22 cellular contexts compared by ENCODE assay signal in genomic region chr14:89927466-89927865, GRCh38.
"Had no signal": no experiment of that assay in that cellular context is flagged by ENCODE, and none has a peak within 500 bp of the region (broad histone marks: within the 10 kb centered on the region; RNA-seq: fewer than 3 reads in every experiment).

No MANE protein-coding gene starts in this region.

- H3K4me3 ChIP-seq: adrenal gland, thoracic aorta had no signal

- H3K27me3 ChIP-seq: adrenal gland had no signal

- H3K36me3 ChIP-seq: adrenal gland had no signal

- H3K4me3 Mint-ChIP-seq: activated CD4-positive, alpha-beta T cell treated with anti-CD3 and anti-CD28 coated beads for 36 hours; activated naive CD4-positive, alpha-beta T cell treated with anti-CD3 and anti-CD28 coated beads for 36 hours; activated naive CD8-positive, alpha-beta T cell treated with anti-CD3 and anti-CD28 coated beads for 36 hours; brain; natural killer cell; stimulated activated effector memory CD8-positive, alpha-beta T cell treated with anti-CD3 and anti-CD28 coated beads, Interleukin-12 subunit alpha, Interleukin-12 subunit beta, amount 100 ng/mL, for 72 hours; stimulated activated naive CD8-positive, alpha-beta T cell treated with anti-CD3 and anti-CD28 coated beads, Interleukin-15, Interleukin-2, amounts not matched to agents 100 ng/mL and 50 ng/mL, for 24 hours had no signal

- H3K27me3 Mint-ChIP-seq: activated CD4-positive, alpha-beta T cell treated with anti-CD3 and anti-CD28 coated beads for 36 hours; activated naive CD8-positive, alpha-beta T cell treated with anti-CD3 and anti-CD28 coated beads for 36 hours; brain; stimulated activated naive CD8-positive, alpha-beta T cell treated with anti-CD3 and anti-CD28 coated beads, Interleukin-15, Interleukin-2, amounts not matched to agents 100 ng/mL and 50 ng/mL, for 24 hours had no signal

- H3K4me1 ChIP-seq: adrenal gland had no signal

- H3K9me3 Mint-ChIP-seq: activated naive CD4-positive, alpha-beta T cell treated with anti-CD3 and anti-CD28 coated beads for 36 hours; activated naive CD8-positive, alpha-beta T cell treated with anti-CD3 and anti-CD28 coated beads for 36 hours; brain; natural killer cell; stimulated activated effector memory CD8-positive, alpha-beta T cell treated with anti-CD3 and anti-CD28 coated beads, Interleukin-12 subunit alpha, Interleukin-12 subunit beta, amount 100 ng/mL, for 72 hours; stimulated activated naive CD8-positive, alpha-beta T cell treated with anti-CD3 and anti-CD28 coated beads, Interleukin-15, Interleukin-2, amounts not matched to agents 100 ng/mL and 50 ng/mL, for 24 hours had no signal

- H3K27ac ChIP-seq: adrenal gland, thoracic aorta had no signal

- H3K9me3 ChIP-seq: adrenal gland, thoracic aorta had no signal

- ATAC-seq: activated CD4-positive, alpha-beta T cell treated with anti-CD3 and anti-CD28 coated beads for 36 hours; natural killer cell; sciatic nerve; stimulated activated effector memory CD8-positive, alpha-beta T cell treated with anti-CD3 and anti-CD28 coated beads, Interleukin-12 subunit alpha, Interleukin-12 subunit beta, amount 100 ng/mL, for 72 hours had no signal

- H3K4me1 Mint-ChIP-seq: activated CD4-positive, alpha-beta T cell treated with anti-CD3 and anti-CD28 coated beads for 36 hours; activated naive CD8-positive, alpha-beta T cell treated with anti-CD3 and anti-CD28 coated beads for 36 hours; stimulated activated effector memory CD8-positive, alpha-beta T cell treated with anti-CD3 and anti-CD28 coated beads, Interleukin-12 subunit alpha, Interleukin-12 subunit beta, amount 100 ng/mL, for 72 hours had no signal

- DNase-seq: activated CD4-positive, alpha-beta T cell treated with anti-CD3 and anti-CD28 coated beads for 36 hours; activated CD4-positive, alpha-beta T cell treated with anti-CD3 and anti-CD28 coated beads, Interleukin-2, amount 50 U/mL, for 4 hours; activated CD4-positive, CD25-positive, alpha-beta regulatory T cell; activated effector memory CD4-positive, alpha-beta T cell treated with Interleukin-2 at 50 U/mL for 16 hours; activated naive CD4-positive, alpha-beta T cell treated with anti-CD3 and anti-CD28 coated beads for 36 hours; activated naive CD8-positive, alpha-beta T cell treated with anti-CD3 and anti-CD28 coated beads for 36 hours; adrenal gland; aorta; cortex of kidney; effector CD4-positive, alpha-beta T cell; kidney; mesendoderm; natural killer cell; small intestine; stimulated activated CD4-positive, alpha-beta T cell treated with anti-CD3 and anti-CD28 coated beads, Interleukin-4, amount 100 ng/mL, for 24 hours; T-helper 1 cell; trophoblast cell had no signal

- H3K27ac Mint-ChIP-seq: activated CD4-positive, alpha-beta T cell treated with anti-CD3 and anti-CD28 coated beads for 36 hours; activated naive CD4-positive, alpha-beta T cell treated with anti-CD3 and anti-CD28 coated beads for 36 hours; activated naive CD8-positive, alpha-beta T cell treated with anti-CD3 and anti-CD28 coated beads for 36 hours; natural killer cell; stimulated activated effector memory CD8-positive, alpha-beta T cell treated with anti-CD3 and anti-CD28 coated beads, Interleukin-12 subunit alpha, Interleukin-12 subunit beta, amount 100 ng/mL, for 72 hours; stimulated activated naive CD8-positive, alpha-beta T cell treated with anti-CD3 and anti-CD28 coated beads, Interleukin-15, Interleukin-2, amounts not matched to agents 100 ng/mL and 50 ng/mL, for 24 hours had no signal

- H3K36me3 Mint-ChIP-seq: activated naive CD8-positive, alpha-beta T cell treated with anti-CD3 and anti-CD28 coated beads for 36 hours; stimulated activated effector memory CD8-positive, alpha-beta T cell treated with anti-CD3 and anti-CD28 coated beads, Interleukin-12 subunit alpha, Interleukin-12 subunit beta, amount 100 ng/mL, for 72 hours had no signal
